Comparison of ENCODE assay signal across 1 cellular context in genomic region chr3:57948782-57949242, GRCh38.
TF ChIP-seq lines count a peak whose summit lies in the region.

No MANE protein-coding gene starts in this region.

TF ChIP-seq in HepG2, 621 proteins besides CTCF, POLR2A, EP300 and RAD21 (continued from another document and continues in another):
- no peak for TF ChIP-seq PTBP1 (IDR thresholded peaks at IDR 0.05; ENCODE audit: low read depth, low read length, poor library complexity, severe bottlenecking)
- no peak for TF ChIP-seq AKNA (CRISPR knock-in tag; IDR thresholded peaks at IDR 0.05; ENCODE audit: borderline replicate concordance)
- TF ChIP-seq E2F5 (CRISPR knock-in tag; conservative IDR thresholded peaks at IDR 0.05): no peak
- TF ChIP-seq FOSL1 (CRISPR knock-in tag; IDR thresholded peaks at IDR 0.05; ENCODE audit: borderline replicate concordance): no peak
- no peak; the same call in 1 of the 2 replicates for TF ChIP-seq ZNF430 (CRISPR knock-in tag; IDR thresholded peaks at IDR 0.05)
- no peak for TF ChIP-seq JDP2 (CRISPR knock-in tag; IDR thresholded peaks at IDR 0.05; ENCODE audit: borderline replicate concordance)
- no peak for TF ChIP-seq ZNF446 (CRISPR knock-in tag; IDR thresholded peaks at IDR 0.05)
- no peak for TF ChIP-seq SRSF1 (optimal IDR thresholded peaks at IDR 0.05; ENCODE audit: low read depth, low read length)
- no peak for TF ChIP-seq ZNF431 (CRISPR knock-in tag; IDR thresholded peaks at IDR 0.05; ENCODE audit: borderline replicate concordance, low read depth)
- no peak for TF ChIP-seq GATAD1 (CRISPR knock-in tag; IDR thresholded peaks at IDR 0.05)
- no peak for TF ChIP-seq ZNF362 (CRISPR knock-in tag; IDR thresholded peaks at IDR 0.05; ENCODE audit: borderline replicate concordance)
- TF ChIP-seq ZBTB42 (CRISPR knock-in tag; IDR thresholded peaks at IDR 0.05): no peak
- TF ChIP-seq JUNB (CRISPR knock-in tag; IDR thresholded peaks at IDR 0.05; ENCODE audit: borderline replicate concordance): no peak
- TF ChIP-seq ETV5 (CRISPR knock-in tag; IDR thresholded peaks at IDR 0.05; ENCODE audit: borderline replicate concordance): no peak; the same call in 1 of the 2 replicates
- no peak; the same call in none of the 2 replicates for TF ChIP-seq REPIN1 (CRISPR knock-in tag; IDR thresholded peaks at IDR 0.05; ENCODE audit: borderline replicate concordance, low read depth)
- no peak for TF ChIP-seq ZC3H4 (CRISPR knock-in tag; IDR thresholded peaks at IDR 0.05; ENCODE audit: borderline replicate concordance)
- peak; percentile 70 for TF ChIP-seq SALL1 (CRISPR knock-in tag; IDR thresholded peaks at IDR 0.05)
- no peak for TF ChIP-seq DR1 (CRISPR knock-in tag; IDR thresholded peaks at IDR 0.05)
- no peak for TF ChIP-seq MATR3 (CRISPR knock-in tag; IDR thresholded peaks at IDR 0.05)
- TF ChIP-seq FOXO1 (CRISPR knock-in tag; IDR thresholded peaks at IDR 0.05): peak; percentile 38; the same call in 1 of the 2 replicates
- TF ChIP-seq KLF6 (CRISPR knock-in tag; IDR thresholded peaks at IDR 0.05): no peak
- TF ChIP-seq PAXIP1 (CRISPR knock-in tag; conservative IDR thresholded peaks at IDR 0.05): peak; percentile 71
- no peak for TF ChIP-seq ZNF496 (CRISPR knock-in tag; IDR thresholded peaks at IDR 0.05; ENCODE audit: insufficient replicate concordance)
- no peak for TF ChIP-seq NR2F2 (IDR thresholded peaks at IDR 0.05; ENCODE audit: borderline replicate concordance, low read depth)
- TF ChIP-seq RFX1 (IDR thresholded peaks at IDR 0.05): no peak
- no peak for TF ChIP-seq ZKSCAN8 (CRISPR knock-in tag; IDR thresholded peaks at IDR 0.05; ENCODE audit: borderline replicate concordance)
- TF ChIP-seq ZNF777 (CRISPR knock-in tag; IDR thresholded peaks at IDR 0.05): no peak
- no peak; the same call in 1 of the 2 replicates for TF ChIP-seq RARA (CRISPR knock-in tag; IDR thresholded peaks at IDR 0.05)
- no peak for TF ChIP-seq SIN3A (IDR thresholded peaks at IDR 0.05; ENCODE audit: borderline replicate concordance, low read depth, low read length)
- no peak for TF ChIP-seq CREBL2 (CRISPR knock-in tag; IDR thresholded peaks at IDR 0.05; ENCODE audit: borderline replicate concordance)
- TF ChIP-seq ZNF607 (CRISPR knock-in tag; IDR thresholded peaks at IDR 0.05; ENCODE audit: borderline replicate concordance): no peak
- no peak for TF ChIP-seq ZNF672 (CRISPR knock-in tag; IDR thresholded peaks at IDR 0.05)
- TF ChIP-seq POLR2AphosphoS5 (IDR thresholded peaks at IDR 0.05; ENCODE audit: low read depth, low read length): peak; percentile 65
- no peak; the same call in 1 of the 2 replicates for TF ChIP-seq ATF3 (CRISPR knock-in tag; IDR thresholded peaks at IDR 0.05)
- 0 out of 2 replicates have a peak, but pooled peaks have one; percentile 33 for TF ChIP-seq TP53 (CRISPR knock-in tag; conservative IDR thresholded peaks at IDR 0.05)
- TF ChIP-seq NFE2L1 (CRISPR knock-in tag; IDR thresholded peaks at IDR 0.05; ENCODE audit: borderline replicate concordance): no peak
- no peak for TF ChIP-seq ZBTB33 (CRISPR knock-in tag; IDR thresholded peaks at IDR 0.05)
- no peak for TF ChIP-seq MBD4 (IDR thresholded peaks at IDR 0.05; ENCODE audit: borderline replicate concordance, low read length)
- no peak for TF ChIP-seq ZFP36L1 (CRISPR knock-in tag; IDR thresholded peaks at IDR 0.05)
- TF ChIP-seq ZSCAN22 (CRISPR knock-in tag; IDR thresholded peaks at IDR 0.05): no peak
- TF ChIP-seq ZNF256 (CRISPR knock-in tag; conservative IDR thresholded peaks at IDR 0.05): no peak
- TF ChIP-seq MXD3 (CRISPR knock-in tag; IDR thresholded peaks at IDR 0.05): no peak
- TF ChIP-seq TFAP4 (IDR thresholded peaks at IDR 0.05; ENCODE audit: borderline replicate concordance, low read depth): peak; percentile 38; the same call in 1 of the 2 replicates
- TF ChIP-seq STAT5B (CRISPR knock-in tag; IDR thresholded peaks at IDR 0.05): no peak
- TF ChIP-seq ZMYM4 (CRISPR knock-in tag; IDR thresholded peaks at IDR 0.05): no peak
- TF ChIP-seq ZNF383 (CRISPR knock-in tag; IDR thresholded peaks at IDR 0.05; ENCODE audit: borderline replicate concordance): no peak
- TF ChIP-seq ZNF891 (CRISPR knock-in tag; IDR thresholded peaks at IDR 0.05): no peak
- no peak for TF ChIP-seq ZNF7 (CRISPR knock-in tag; IDR thresholded peaks at IDR 0.05)
- TF ChIP-seq ZNF292 (CRISPR knock-in tag; IDR thresholded peaks at IDR 0.05; ENCODE audit: borderline replicate concordance, low read depth): no peak
- no peak for TF ChIP-seq HMG20B (CRISPR knock-in tag; conservative IDR thresholded peaks at IDR 0.05)
- TF ChIP-seq ZNF33B (CRISPR knock-in tag; IDR thresholded peaks at IDR 0.05): no peak
- TF ChIP-seq SKIL (CRISPR knock-in tag; IDR thresholded peaks at IDR 0.05; ENCODE audit: borderline replicate concordance): 0 out of 2 replicates have a peak, but pooled peaks have one; percentile 39
